Comparison of ENCODE assay signal across 5 cellular contexts in genomic region chr7:144218581-144218980, GRCh38. TPM values are rescaled to one million over a fixed set of nuclear protein-coding genes. Genes with fewer than 3 reads are reported as not detected.
"Had no signal": no experiment of that assay in that cellular context is flagged by ENCODE, and none has a peak within 500 bp of the region (broad histone marks: within the 10 kb centered on the region; RNA-seq: fewer than 3 reads in every experiment).

No MANE protein-coding gene starts in this region.

RNA-seq across cellular contexts. Expression of gene OR2A42, which starts 20.8 kb away (rescaled TPM):
- total RNA-seq: HepG2, HT1080, IMR-90, NCI-H460, SJCRH30 had no signal
- polyA plus RNA-seq: HepG2, IMR-90 had no signal

RNA-seq across cellular contexts. Expression of gene ARHGEF35, which starts 22.9 kb away (rescaled TPM):
- total RNA-seq: IMR-90, SJCRH30 had no signal
- polyA plus RNA-seq: HepG2, IMR-90 had no signal

RNA-seq across cellular contexts. Expression of gene CTAGE4, which starts 35.3 kb away (rescaled TPM):
- total RNA-seq: HepG2, IMR-90, SJCRH30 had no signal
- polyA plus RNA-seq: HepG2 had no signal

RNA-seq across cellular contexts. Expression of gene OR2A7, which starts 46.0 kb away (rescaled TPM):
- total RNA-seq: HepG2, HT1080, IMR-90, NCI-H460, SJCRH30 had no signal
- polyA plus RNA-seq: HepG2, IMR-90 had no signal

RNA-seq across cellular contexts. Expression of gene CTAGE8, which starts 50.5 kb away (rescaled TPM):
- total RNA-seq: HepG2, HT1080, IMR-90, SJCRH30 had no signal
- polyA plus RNA-seq: HepG2, IMR-90 had no signal
